Comparison of ENCODE assay signal across 1 cellular context in the genomic region with DNA sequence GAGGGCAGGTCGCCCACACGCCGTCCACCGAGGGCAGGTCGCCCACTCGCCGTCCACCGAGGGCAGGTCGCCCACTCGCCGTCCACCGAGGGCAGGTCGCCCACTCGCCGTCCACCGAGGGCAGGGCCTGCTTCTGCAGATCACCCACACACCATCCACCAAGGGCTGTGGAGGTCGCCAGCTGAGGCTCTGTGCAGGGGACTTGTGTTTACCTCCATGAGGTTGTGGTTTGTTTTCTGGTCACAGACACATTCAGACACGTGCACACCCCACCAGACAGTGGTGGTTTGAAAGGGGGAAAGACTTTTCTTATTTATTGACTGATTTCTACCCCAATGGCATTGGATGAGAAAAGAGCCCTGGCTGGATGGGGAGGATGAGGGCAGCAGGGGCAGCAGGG.
TF ChIP-seq lines count a peak whose summit lies in the region.

No MANE protein-coding gene starts in this region.

TF ChIP-seq in HepG2, 621 proteins besides CTCF, POLR2A, EP300 and RAD21 (continued from another document):
- no peak for TF ChIP-seq ADNP (CRISPR knock-in tag; IDR thresholded peaks at IDR 0.05)
- TF ChIP-seq ZNF547 (CRISPR knock-in tag; IDR thresholded peaks at IDR 0.05): no peak
- TF ChIP-seq ZNF589 (CRISPR knock-in tag; conservative IDR thresholded peaks at IDR 0.05): no peak
